In the genomic region with DNA sequence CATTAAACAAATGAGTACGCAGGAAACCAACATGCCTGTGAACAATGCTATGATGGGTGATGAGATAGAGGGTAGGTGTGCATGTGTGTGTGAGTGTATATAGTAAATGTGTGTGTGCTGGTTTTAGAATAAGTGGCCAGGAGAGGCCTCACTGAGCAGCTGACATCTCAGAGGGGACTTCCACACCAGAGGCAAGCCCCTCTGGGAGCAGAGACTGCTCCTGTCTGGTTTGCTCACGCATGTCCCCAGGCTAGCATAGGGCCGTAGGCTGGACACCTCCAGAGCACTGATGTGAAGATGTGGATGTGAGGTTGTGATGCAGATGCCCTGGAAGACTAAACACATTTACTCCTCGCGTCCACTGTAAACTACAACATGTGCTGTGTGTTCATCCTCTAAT, we compare ENCODE assay signal across 1 cellular context.
TF ChIP-seq lines count a peak whose summit lies in the region.

No MANE protein-coding gene starts in this region.

TF ChIP-seq in HepG2, 621 proteins besides CTCF, POLR2A, EP300 and RAD21 (continued from another document):
- TF ChIP-seq, protein P1, sequence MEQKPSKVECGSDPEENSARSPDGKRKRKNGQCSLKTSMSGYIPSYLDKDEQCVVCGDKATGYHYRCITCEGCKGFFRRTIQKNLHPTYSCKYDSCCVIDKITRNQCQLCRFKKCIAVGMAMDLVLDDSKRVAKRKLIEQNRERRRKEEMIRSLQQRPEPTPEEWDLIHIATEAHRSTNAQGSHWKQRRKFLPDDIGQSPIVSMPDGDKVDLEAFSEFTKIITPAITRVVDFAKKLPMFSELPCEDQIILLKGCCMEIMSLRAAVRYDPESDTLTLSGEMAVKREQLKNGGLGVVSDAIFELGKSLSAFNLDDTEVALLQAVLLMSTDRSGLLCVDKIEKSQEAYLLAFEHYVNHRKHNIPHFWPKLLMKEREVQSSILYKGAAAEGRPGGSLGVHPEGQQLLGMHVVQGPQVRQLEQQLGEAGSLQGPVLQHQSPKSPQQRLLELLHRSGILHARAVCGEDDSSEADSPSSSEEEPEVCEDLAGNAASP (CRISPR knock-in tag; IDR thresholded peaks at IDR 0.05; ENCODE audit: borderline replicate concordance) = no peak
- no peak for TF ChIP-seq ZNF337 (CRISPR knock-in tag; IDR thresholded peaks at IDR 0.05; ENCODE audit: borderline replicate concordance, low read depth)
- TF ChIP-seq DMAP1 (CRISPR knock-in tag; IDR thresholded peaks at IDR 0.05) = no peak
- TF ChIP-seq HMG20A (CRISPR knock-in tag; IDR thresholded peaks at IDR 0.05; ENCODE audit: borderline replicate concordance) = no peak
- TF ChIP-seq CREB1 (IDR thresholded peaks at IDR 0.05) = no peak
- TF ChIP-seq CREB1 (CRISPR knock-in tag; IDR thresholded peaks at IDR 0.05) = no peak
- TF ChIP-seq, protein P2, sequence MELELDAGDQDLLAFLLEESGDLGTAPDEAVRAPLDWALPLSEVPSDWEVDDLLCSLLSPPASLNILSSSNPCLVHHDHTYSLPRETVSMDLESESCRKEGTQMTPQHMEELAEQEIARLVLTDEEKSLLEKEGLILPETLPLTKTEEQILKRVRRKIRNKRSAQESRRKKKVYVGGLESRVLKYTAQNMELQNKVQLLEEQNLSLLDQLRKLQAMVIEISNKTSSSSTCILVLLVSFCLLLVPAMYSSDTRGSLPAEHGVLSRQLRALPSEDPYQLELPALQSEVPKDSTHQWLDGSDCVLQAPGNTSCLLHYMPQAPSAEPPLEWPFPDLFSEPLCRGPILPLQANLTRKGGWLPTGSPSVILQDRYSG (CRISPR knock-in tag; IDR thresholded peaks at IDR 0.05) = no peak
- TF ChIP-seq, protein P3, sequence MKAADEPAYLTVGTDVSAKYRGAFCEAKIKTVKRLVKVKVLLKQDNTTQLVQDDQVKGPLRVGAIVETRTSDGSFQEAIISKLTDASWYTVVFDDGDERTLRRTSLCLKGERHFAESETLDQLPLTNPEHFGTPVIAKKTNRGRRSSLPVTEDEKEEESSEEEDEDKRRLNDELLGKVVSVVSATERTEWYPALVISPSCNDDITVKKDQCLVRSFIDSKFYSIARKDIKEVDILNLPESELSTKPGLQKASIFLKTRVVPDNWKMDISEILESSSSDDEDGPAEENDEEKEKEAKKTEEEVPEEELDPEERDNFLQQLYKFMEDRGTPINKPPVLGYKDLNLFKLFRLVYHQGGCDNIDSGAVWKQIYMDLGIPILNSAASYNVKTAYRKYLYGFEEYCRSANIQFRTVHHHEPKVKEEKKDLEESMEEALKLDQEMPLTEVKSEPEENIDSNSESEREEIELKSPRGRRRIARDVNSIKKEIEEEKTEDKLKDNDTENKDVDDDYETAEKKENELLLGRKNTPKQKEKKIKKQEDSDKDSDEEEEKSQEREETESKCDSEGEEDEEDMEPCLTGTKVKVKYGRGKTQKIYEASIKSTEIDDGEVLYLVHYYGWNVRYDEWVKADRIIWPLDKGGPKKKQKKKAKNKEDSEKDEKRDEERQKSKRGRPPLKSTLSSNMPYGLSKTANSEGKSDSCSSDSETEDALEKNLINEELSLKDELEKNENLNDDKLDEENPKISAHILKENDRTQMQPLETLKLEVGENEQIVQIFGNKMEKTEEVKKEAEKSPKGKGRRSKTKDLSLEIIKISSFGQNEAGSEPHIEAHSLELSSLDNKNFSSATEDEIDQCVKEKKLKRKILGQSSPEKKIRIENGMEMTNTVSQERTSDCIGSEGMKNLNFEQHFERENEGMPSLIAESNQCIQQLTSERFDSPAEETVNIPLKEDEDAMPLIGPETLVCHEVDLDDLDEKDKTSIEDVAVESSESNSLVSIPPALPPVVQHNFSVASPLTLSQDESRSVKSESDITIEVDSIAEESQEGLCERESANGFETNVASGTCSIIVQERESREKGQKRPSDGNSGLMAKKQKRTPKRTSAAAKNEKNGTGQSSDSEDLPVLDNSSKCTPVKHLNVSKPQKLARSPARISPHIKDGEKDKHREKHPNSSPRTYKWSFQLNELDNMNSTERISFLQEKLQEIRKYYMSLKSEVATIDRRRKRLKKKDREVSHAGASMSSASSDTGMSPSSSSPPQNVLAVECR (CRISPR knock-in tag; IDR thresholded peaks at IDR 0.05; ENCODE audit: borderline replicate concordance) = no peak
- TF ChIP-seq ZNF724P (CRISPR knock-in tag; IDR thresholded peaks at IDR 0.05; ENCODE audit: borderline replicate concordance) = no peak
- TF ChIP-seq ZNF607 (CRISPR knock-in tag; IDR thresholded peaks at IDR 0.05; ENCODE audit: borderline replicate concordance) = no peak
- no peak for TF ChIP-seq ZBTB7B (CRISPR knock-in tag; IDR thresholded peaks at IDR 0.05)
- no peak for TF ChIP-seq FOXA3 (CRISPR knock-in tag; IDR thresholded peaks at IDR 0.05)
- no peak for TF ChIP-seq MED13 (CRISPR knock-in tag; IDR thresholded peaks at IDR 0.05)
- TF ChIP-seq ZFP1 (CRISPR knock-in tag; IDR thresholded peaks at IDR 0.05) = no peak
- TF ChIP-seq ZNF644 (CRISPR knock-in tag; IDR thresholded peaks at IDR 0.05; ENCODE audit: low read depth) = no peak
